9 cellular contexts compared by ENCODE assay signal in the genomic region with DNA sequence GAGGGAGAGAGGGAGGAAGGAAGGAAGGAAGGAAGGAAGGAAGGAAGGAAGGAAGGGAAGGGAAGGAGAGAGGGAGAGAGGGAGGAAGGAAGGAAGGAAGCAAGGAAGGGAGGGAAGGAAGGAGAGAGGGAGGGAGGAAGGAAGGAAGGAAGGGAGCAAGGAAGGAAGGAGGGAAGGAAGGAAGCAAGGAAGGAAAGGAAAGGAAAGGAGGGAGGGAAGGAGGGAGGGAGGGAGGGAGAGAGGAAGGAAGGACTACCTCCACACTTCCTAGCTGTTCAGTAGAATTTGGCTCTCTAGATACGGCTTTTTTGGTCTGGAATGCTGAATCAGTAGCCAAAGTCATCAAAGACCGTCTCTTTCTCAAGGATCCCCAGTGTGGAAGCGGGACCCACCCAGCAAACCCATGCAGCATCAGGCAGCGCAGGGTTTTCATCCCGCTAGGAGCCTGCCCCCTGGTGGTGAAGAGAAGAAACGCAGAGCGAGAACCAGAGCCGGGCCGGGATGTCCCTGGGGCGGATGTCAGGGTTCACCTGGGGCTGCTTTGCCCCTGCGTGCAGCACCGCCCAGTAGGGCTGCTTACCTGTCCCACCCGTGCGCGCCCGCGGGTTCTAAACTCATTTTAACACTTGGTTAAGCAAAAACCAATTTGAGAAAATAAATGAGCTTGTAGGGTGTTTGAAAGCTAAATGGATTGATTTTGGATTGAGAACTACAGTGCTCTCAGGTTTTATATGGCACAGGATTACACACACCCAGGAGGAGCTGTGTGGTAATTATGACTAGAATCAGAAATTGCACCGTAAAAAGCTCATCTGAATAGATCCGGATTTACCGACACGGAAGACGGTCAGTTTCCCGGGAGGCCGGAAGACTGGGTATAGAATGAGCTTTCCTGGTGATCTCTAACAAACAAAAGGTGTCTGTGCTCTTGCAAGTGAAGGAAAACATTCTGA. TPM values are rescaled to one million over a fixed set of nuclear protein-coding genes. Genes with fewer than 3 reads are reported as not detected.
DNase-seq lines count a peak whose midpoint lies in the region; ATAC-seq and TF ChIP-seq lines count a peak whose summit lies in the region.
"Had no signal": no experiment of that assay in that cellular context is flagged by ENCODE, and none has a peak within 500 bp of the region (broad histone marks: within the 10 kb centered on the region; RNA-seq: fewer than 3 reads in every experiment).

No MANE protein-coding gene starts in this region.

- no peaks in the 10 kb centered on the region for H3K9me3 ChIP-seq in CD8-positive, alpha-beta T cell (ENCODE audit: low read length)

- H3K27me3 Mint-ChIP-seq in CD8-positive, alpha-beta T cell (ENCODE audit: low read depth) = peaks cover 23% of the 10 kb centered on the region
- peaks cover 37% of the 10 kb centered on the region for H3K27me3 Mint-ChIP-seq in activated B cell treated with CpG ODN at 0.5 μM for 24 hours

- no peak overlapping the region for H3K4me3 ChIP-seq in CD8-positive, alpha-beta T cell (ENCODE audit: low read depth, low read length)

- peaks cover 5% of the 10 kb centered on the region for H3K4me1 Mint-ChIP-seq in CD8-positive, alpha-beta T cell (ENCODE audit: low read depth)
- no peaks in the 10 kb centered on the region for H3K4me1 Mint-ChIP-seq in activated B cell treated with CpG ODN at 0.5 μM for 24 hours

- peak; percentile 83 for TF ChIP-seq CTCF in CD8-positive, alpha-beta T cell (IDR thresholded peaks at IDR 0.05)
- TF ChIP-seq CTCF in activated B cell treated with CpG ODN at 0.5 μM for 24 hours (IDR thresholded peaks at IDR 0.05) = peak; percentile 33

- POLR2A ChIA-PET in CD8-positive, alpha-beta T cell (lab: Charles Lee) = no interaction called here
- POLR2A ChIA-PET in activated B cell treated with CpG ODN at 0.5 μM for 24 hours (lab: Charles Lee) = interaction anchor here (0.6 to 0.7 kb wide), 2 partner anchors 15 to 410 kb away, joined by 3 to 7 read pairs; no protein-coding TSS in a partner anchor

- H3K4me3 Mint-ChIP-seq in CD8-positive, alpha-beta T cell = no peak overlapping the region
- no peak overlapping the region for H3K4me3 Mint-ChIP-seq in activated B cell treated with CpG ODN at 0.5 μM for 24 hours
- H3K4me3 Mint-ChIP-seq: activated naive CD8-positive, alpha-beta T cell had no signal

- no peaks in the 10 kb centered on the region for H3K27me3 ChIP-seq in CD8-positive, alpha-beta T cell (ENCODE audit: insufficient read depth, low read length)

- intact Hi-C loops in CD8-positive, alpha-beta T cell (cut with DNase I, micrococcal nuclease) = loop anchor here (1.0 kb wide), 3 partner anchors 45 to 569 kb away; no protein-coding TSS in a partner anchor
- intact Hi-C loops in activated B cell treated with CpG ODN at 0.5 μM for 24 hours (cut with micrococcal nuclease) = loop anchor here (1.0 to 2.0 kb wide), 3 partner anchors 44 to 410 kb away; no protein-coding TSS in a partner anchor

- no peaks in the 10 kb centered on the region for H3K4me1 ChIP-seq in CD8-positive, alpha-beta T cell (ENCODE audit: insufficient read depth, low read length)

- CTCF ChIA-PET in CD8-positive, alpha-beta T cell (lab: Charles Lee) = interaction anchor here (0.6 to 2.4 kb wide), 34 partner anchors 9 to 688 kb away, joined by 3 to 24 read pairs (median 4); no protein-coding TSS in a partner anchor
- CTCF ChIA-PET in activated B cell treated with CpG ODN at 0.5 μM for 24 hours (lab: Charles Lee) = interaction anchor here (0.6 to 7.6 kb wide), 17 partner anchors 9 to 1201 kb away, joined by 3 to 69 read pairs (median 4); no protein-coding TSS in a partner anchor

- H3K36me3 Mint-ChIP-seq in CD8-positive, alpha-beta T cell = no peaks in the 10 kb centered on the region
- H3K36me3 Mint-ChIP-seq in activated B cell treated with CpG ODN at 0.5 μM for 24 hours (ENCODE audit: low read depth) = no peaks in the 10 kb centered on the region
- H3K36me3 Mint-ChIP-seq: activated naive CD8-positive, alpha-beta T cell had no signal

- peak; percentile 56 to 86 (median 73) for DNase-seq in CD8-positive, alpha-beta T cell
- DNase-seq in NCI-H1105 treated with DMSO at 0.1 percent for 48 hours (lab: John Stamatoyannopoulos, UW) (peak; percentile 49), activated B cell treated with CpG ODN at 0.5 μM for 24 hours (peak; percentile 56), caudate nucleus (lab: John Stamatoyannopoulos, UW) (peak in 48 of 61 donors; percentile 2 to 58 (median 22)), left lobe of liver (ENCODE audit: low spot score) (peak; percentile 69)
- DNase-seq in stimulated activated CD4-positive, alpha-beta T cell treated with anti-CD3 and anti-CD28 coated beads, TNF-alpha, amount 100 ng/mL, for 4 hours (ENCODE audit: low read depth in 3 of 3) = peak; percentile 47 to 64 (median 55)

- H3K27ac Mint-ChIP-seq in CD8-positive, alpha-beta T cell = no peak overlapping the region
- H3K27ac Mint-ChIP-seq in activated B cell treated with CpG ODN at 0.5 μM for 24 hours = no peak overlapping the region
- H3K27ac Mint-ChIP-seq: activated naive CD8-positive, alpha-beta T cell had no signal

- H3K9me3 Mint-ChIP-seq in CD8-positive, alpha-beta T cell = no peaks in the 10 kb centered on the region
- no peaks in the 10 kb centered on the region for H3K9me3 Mint-ChIP-seq in activated B cell treated with CpG ODN at 0.5 μM for 24 hours

- no peaks in the 10 kb centered on the region for H3K36me3 ChIP-seq in CD8-positive, alpha-beta T cell (ENCODE audit: insufficient read depth, low read length)

- no peak overlapping the region for H3K27ac ChIP-seq in CD8-positive, alpha-beta T cell (ENCODE audit: low read depth, low read length)
- H3K27ac ChIP-seq in caudate nucleus (ENCODE audit: low read depth, low read length) = no peak overlapping the region

- ATAC-seq in CD8-positive, alpha-beta T cell = peak; percentile 95
- peak; percentile 59 for ATAC-seq in GM21423 (IDR thresholded peaks at IDR 0.05; ENCODE audit: unreplicated experiment)
- peak; percentile 84 for ATAC-seq in activated B cell treated with CpG ODN at 0.5 μM for 24 hours (ENCODE audit: low read depth)
- peak; percentile 98 for ATAC-seq in left lobe of liver
- ATAC-seq in HG03095 (IDR thresholded peaks at IDR 0.05; ENCODE audit: unreplicated experiment) = no peak

RNA-seq across cellular contexts. Expression of gene ARL4C, which starts 48.1 kb away (rescaled TPM):
- total RNA-seq in CD8-positive, alpha-beta T cell = 100 to 1,000 TPM; 484 to 496 TPM
- total RNA-seq in activated B cell treated with CpG ODN at 0.5 μM for 24 hours (20.9 TPM in 2 replicates), left lobe of liver (3.0 TPM)

Comparison
In these comparisons a context has a peak if more than half of its experiments do, and no peak if none do; other contexts are left out.
1. DNase-seq: peak in every context shown above with its lines; median percentile 73 in CD8-positive, alpha-beta T cell; 69 in left lobe of liver; 56 in activated B cell treated with CpG ODN at 0.5 μM for 24 hours; 55 in stimulated activated CD4-positive, alpha-beta T cell treated with anti-CD3 and anti-CD28 coated beads, TNF-alpha, amount 100 ng/mL, for 4 hours; 49 in NCI-H1105 treated with DMSO at 0.1 percent for 48 hours; 22 in caudate nucleus.
2. RNA of gene ARL4C, which starts 48.1 kb away (total RNA-seq): 484 to 496 TPM in CD8-positive, alpha-beta T cell; 20.9 TPM in activated B cell treated with CpG ODN at 0.5 μM for 24 hours and 3.0 TPM in left lobe of liver (single experiment); every median in the first group is over 10 times any median in the second.